21 cellular contexts compared by ENCODE assay signal in genomic region chr17:2948721-2949468, GRCh38.
A peak's percentile ranks its signal among the peaks of the same experiment; 100 is the strongest.
DNase-seq lines count a peak whose midpoint lies in the region; ATAC-seq, FAIRE-seq and TF ChIP-seq lines count a peak whose summit lies in the region.
"Had no signal": no experiment of that assay in that cellular context is flagged by ENCODE, and none has a peak within 500 bp of the region (broad histone marks: within the 10 kb centered on the region; RNA-seq: fewer than 3 reads in every experiment).

No MANE protein-coding gene starts in this region.

- in situ Hi-C loops in HepG2 (cut with HindIII; ENCODE audit: extremely low pct_ligation_motif_present, low pct_unique_long_range_greater_than_20kb) = no loop called here

- H3K79me2 ChIP-seq in H9 (ENCODE audit: insufficient read depth, low read length) (no peaks in the 10 kb centered on the region), HepG2 (ENCODE audit: insufficient read depth, low read length) (no peaks in the 10 kb centered on the region)

- no peak overlapping the region for H3K56ac ChIP-seq in H9 (ENCODE audit: insufficient read length, low read depth, low read length)

- TF ChIP-seq CTCF in H9 (conservative IDR thresholded peaks at IDR 0.05) (no peak), chondrocyte (IDR thresholded peaks at IDR 0.05) (no peak), HepG2 (CRISPR knock-in tag; IDR thresholded peaks at IDR 0.05) (no peak), omental fat pad (IDR thresholded peaks at IDR 0.05) (no peak)

- no CpG with 5 or more reads among the region's 19 CpGs for whole genome bisulfite sequencing in H9 (ENCODE audit: extremely low coverage, insufficient read length, low lambda C conversion rate)
- 49% methylated on average over 12 of the region's 19 CpGs for WGBS in HepG2 (ENCODE audit: low lambda C conversion rate)

- TF ChIP-seq EP300 in HepG2 (IDR thresholded peaks at IDR 0.05; ENCODE audit: low read depth in 2 of 2, low read length in 2 of 2) = no peak
- TF ChIP-seq EP300 in HepG2 (CRISPR knock-in tag; IDR thresholded peaks at IDR 0.05; ENCODE audit: borderline replicate concordance) = no peak

- POLR2A ChIA-PET in HepG2 (lab: Yijun Ruan, JAX) = no interaction called here

- no peak overlapping the region for H4K8ac ChIP-seq in H9 (replicated peaks; ENCODE audit: insufficient read length, low read depth, low read length)

- no peak overlapping the region for H2BK15ac ChIP-seq in H9 (ENCODE audit: low read depth, low read length)

- H4K5ac ChIP-seq in H9 (ENCODE audit: insufficient read length, low read depth, low read length) = no peak overlapping the region

- no peak overlapping the region for H2BK20ac ChIP-seq in H9 (ENCODE audit: low read depth, low read length, poor library complexity, severe bottlenecking)

- no peak overlapping the region; a peak in 2 of 7 replicates for H3K27ac Mint-ChIP-seq in H9
- no peak overlapping the region for H3K27ac Mint-ChIP-seq in chondrocyte (ENCODE audit: unreplicated experiment)
- peak overlapping the region; percentile 59 for H3K27ac Mint-ChIP-seq in stimulated activated naive B cell treated with anti-CD40 and anti-IgM and Interleukin-4, amounts not matched to agents 10 μg/mL and 1 μg/mL and 100 μg/mL, for 72 hours

- H3K4me3 Mint-ChIP-seq in H9 = no peak overlapping the region
- no peak overlapping the region for H3K4me3 Mint-ChIP-seq in chondrocyte (ENCODE audit: unreplicated experiment)
- no peak overlapping the region for H3K4me3 Mint-ChIP-seq in stimulated activated naive B cell treated with anti-CD40 and anti-IgM and Interleukin-4, amounts not matched to agents 10 μg/mL and 1 μg/mL and 100 μg/mL, for 72 hours
- H3K4me3 Mint-ChIP-seq: CD4-positive, alpha-beta T cell had no signal

- no peaks in the 10 kb centered on the region for H3K36me3 Mint-ChIP-seq in H9 (ENCODE audit: insufficient read depth in 1 of 3, low read depth in 3 of 3)
- H3K36me3 Mint-ChIP-seq in chondrocyte (ENCODE audit: low read depth) = no peaks in the 10 kb centered on the region
- H3K36me3 Mint-ChIP-seq in stimulated activated naive B cell treated with anti-CD40 and anti-IgM and Interleukin-4, amounts not matched to agents 10 μg/mL and 1 μg/mL and 100 μg/mL, for 72 hours = no peaks in the 10 kb centered on the region

- H4K20me1 ChIP-seq in H9 (ENCODE audit: control insufficient read depth, insufficient read depth, insufficient read length) (no peaks in the 10 kb centered on the region), HepG2 (ENCODE audit: insufficient read depth, low read length) (no peaks in the 10 kb centered on the region)

- peaks cover 0 to 6% of the 10 kb centered on the region in 2 experiments; a peak in 2 of 4 replicates for H3K4me1 Mint-ChIP-seq in H9
- H3K4me1 Mint-ChIP-seq in chondrocyte (ENCODE audit: low read depth) = peaks cover 4% of the 10 kb centered on the region
- H3K4me1 Mint-ChIP-seq in stimulated activated naive B cell treated with anti-CD40 and anti-IgM and Interleukin-4, amounts not matched to agents 10 μg/mL and 1 μg/mL and 100 μg/mL, for 72 hours = peaks cover 0 to 2% of the 10 kb centered on the region in 2 donors

- FAIRE-seq in HepG2 (lab: Jason Lieb, UNC) = no peak
- FAIRE-seq: A204.1 had no signal

- H2BK120ac ChIP-seq in H9 (ENCODE audit: low read depth, low read length, poor library complexity, severe bottlenecking) = no peak overlapping the region

- H3K27me3 ChIP-seq in H9 (ENCODE audit: insufficient read depth, low read length) = no peaks in the 10 kb centered on the region; the same call in 1 of the 2 replicates
- no peaks in the 10 kb centered on the region for H3K27me3 ChIP-seq in HepG2 (ENCODE audit: control insufficient read depth in 1 of 2, insufficient read depth in 2 of 2, low read length in 2 of 2)

- TF ChIP-seq POLR2A in HepG2 (IDR thresholded peaks at IDR 0.05; ENCODE audit: insufficient read depth in 1 of 2, low read depth in 2 of 2, low read length in 2 of 2) = no peak

- no peak for TF ChIP-seq RAD21 in HepG2 (CRISPR knock-in tag; IDR thresholded peaks at IDR 0.05)

- H3K14ac ChIP-seq in H9 (ENCODE audit: insufficient read depth, low read length) = no peak overlapping the region

- H3K4me2 ChIP-seq in H9 (ENCODE audit: insufficient read depth, insufficient read length, low read length) (no peak overlapping the region), HepG2 (ENCODE audit: low read depth, low read length) (no peak overlapping the region)

- ATAC-seq in HepG2 = no peak
- no peak for ATAC-seq in stimulated activated naive B cell treated with anti-CD40 and anti-IgM and Interleukin-4, amounts not matched to agents 10 μg/mL and 1 μg/mL and 100 μg/mL, for 72 hours (replicated peaks)
- no peak for ATAC-seq in GM18907 (IDR thresholded peaks at IDR 0.05; ENCODE audit: unreplicated experiment)
- no peak for ATAC-seq in omental fat pad (ENCODE audit: low FRiP score)

- H3K27ac ChIP-seq in H9 (ENCODE audit: insufficient read length, low read depth, low read length) (no peak overlapping the region), HepG2 (ENCODE audit: extremely low read length, insufficient read depth, low read length) (no peak overlapping the region)
- H3K27ac ChIP-seq: GM23248 had no signal

- BruUV-seq in HepG2 (replicated peaks; lab: Mats Ljungman, UMichigan) = no TSS peak

- no peaks in the 10 kb centered on the region for H3K23me2 ChIP-seq in H9 (ENCODE audit: insufficient read length, low read depth, low read length, poor library complexity, severe bottlenecking)

- H4K91ac ChIP-seq in H9 (ENCODE audit: insufficient read length, low read depth, low read length) = no peak overlapping the region

- CTCF ChIA-PET in HepG2 (lab: Yijun Ruan, JAX; ENCODE audit: low intra/inter-chr PET ratio, low total read pairs) = no interaction called here

- H3K4me1 ChIP-seq in H9 (ENCODE audit: insufficient read depth, low read length) (no peaks in the 10 kb centered on the region), HepG2 (ENCODE audit: insufficient read depth, low read length) (peaks cover 19% of the 10 kb centered on the region)
- H3K4me1 ChIP-seq: Caco-2 had no signal

- H2AFZ ChIP-seq in H9 (ENCODE audit: low read length) (no peak overlapping the region), HepG2 (ENCODE audit: low read length) (no peak overlapping the region)
- H2AFZ ChIP-seq: GM23248 had no signal

- H3K79me1 ChIP-seq in H9 (ENCODE audit: insufficient read depth, low read depth, low read length, poor library complexity, severe bottlenecking) = no peaks in the 10 kb centered on the region

- intact Hi-C loops in HepG2 (cut with micrococcal nuclease; ENCODE audit: unreplicated experiment) = no loop called here

- H2BK12ac ChIP-seq in H9 (ENCODE audit: insufficient read length, low read depth, low read length) = no peak overlapping the region

- no peak overlapping the region for H3K18ac ChIP-seq in H9 (ENCODE audit: insufficient read length, low read depth, low read length)

- DNase-seq in H9 = peak; percentile 25
- peak; percentile 39 for DNase-seq in chondrocyte (ENCODE audit: low spot score)
- no peak for DNase-seq in HepG2 (ENCODE audit: low spot score)
- DNase-seq in stimulated activated naive B cell treated with anti-CD40 and anti-IgM and Interleukin-4, amounts not matched to agents 10 μg/mL and 1 μg/mL and 100 μg/mL, for 72 hours = no peak
- DNase-seq in activated CD4-positive, alpha-beta T cell treated with anti-CD3 and anti-CD28 coated beads for 1 hour = no peak
- DNase-seq in omental fat pad (ENCODE audit: low spot score) = no peak
- DNase-seq: Caco-2; CD4-positive, alpha-beta T cell; DMS153; GF-D8; KBM-7; MV-4-11; NCI-H1694 treated with DMSO at 0.1 percent for 48 hours; NCI-H2107; NCI-H524; NCI-H82; OCI-M1; SIG-M5 had no signal

- H3K36me3 ChIP-seq in HepG2 (replicated peaks in 1 of 2; ENCODE audit: control insufficient read depth in 1 of 2, insufficient read depth in 2 of 2, low read length in 2 of 2) = no peaks in the 10 kb centered on the region

- H3K9me3 ChIP-seq in H9 (ENCODE audit: control insufficient read depth, low read depth, low read length) (no peaks in the 10 kb centered on the region), HepG2 (ENCODE audit: low read length) (no peaks in the 10 kb centered on the region)
- H3K9me3 ChIP-seq: Caco-2 had no signal

- no peak overlapping the region for H2BK5ac ChIP-seq in H9 (ENCODE audit: insufficient read length, low read length)

- no peak overlapping the region for H3K4ac ChIP-seq in H9 (ENCODE audit: low read depth, low read length)

- no peak overlapping the region for H2AK5ac ChIP-seq in H9 (ENCODE audit: insufficient read length, low read length)

- no peak overlapping the region for H3T11ph ChIP-seq in H9 (ENCODE audit: low read length)

- H3K9me3 Mint-ChIP-seq in H9 (no peaks in the 10 kb centered on the region; a peak in 1 of 5 replicates), chondrocyte (ENCODE audit: low read depth) (no peaks in the 10 kb centered on the region)
- no peaks in the 10 kb centered on the region for H3K9me3 Mint-ChIP-seq in stimulated activated naive B cell treated with anti-CD40 and anti-IgM and Interleukin-4, amounts not matched to agents 10 μg/mL and 1 μg/mL and 100 μg/mL, for 72 hours
- H3K9me3 Mint-ChIP-seq: CD4-positive, alpha-beta T cell had no signal

- H3K27me3 Mint-ChIP-seq in H9 (ENCODE audit: low read depth) (no peaks in the 10 kb centered on the region), chondrocyte (ENCODE audit: low read depth) (no peaks in the 10 kb centered on the region)
- H3K27me3 Mint-ChIP-seq in stimulated activated naive B cell treated with anti-CD40 and anti-IgM and Interleukin-4, amounts not matched to agents 10 μg/mL and 1 μg/mL and 100 μg/mL, for 72 hours = peaks cover 0 to 8% of the 10 kb centered on the region in 2 donors
- H3K27me3 Mint-ChIP-seq: CD4-positive, alpha-beta T cell had no signal

- no peak overlapping the region for H3K23ac ChIP-seq in H9 (ENCODE audit: insufficient read length, low read depth, low read length)

- H3K4me3 ChIP-seq in HepG2 (replicated peaks in 1 of 3; ENCODE audit: insufficient read depth in 1 of 3, low read depth in 2 of 3, low read length in 3 of 3) = no peak overlapping the region
- H3K4me3 ChIP-seq: GM23248 had no signal

- H3K9ac ChIP-seq in H9 (ENCODE audit: extremely low read depth, insufficient read length, low read length) (no peak overlapping the region), HepG2 (ENCODE audit: insufficient read depth, low read depth, low read length) (no peak overlapping the region)
- H3K9ac ChIP-seq: GM23248 had no signal

TF ChIP-seq in HepG2, 621 proteins besides CTCF, POLR2A, EP300 and RAD21:
- TF ChIP-seq HNRNPH1 (optimal IDR thresholded peaks at IDR 0.05; ENCODE audit: low read depth, low read length) (no peak), ZKSCAN8 (CRISPR knock-in tag; IDR thresholded peaks at IDR 0.05; ENCODE audit: borderline replicate concordance) (peak; percentile 91)

Comparison
In these comparisons a context has a peak if more than half of its experiments do, and no peak if none do; other contexts are left out.
1. DNase-seq: peak in H9 (single experiment) and chondrocyte (single experiment); none in HepG2 (single experiment), stimulated activated naive B cell treated with anti-CD40 and anti-IgM and Interleukin-4, amounts not matched to agents 10 μg/mL and 1 μg/mL and 100 μg/mL, for 72 hours (single experiment), activated CD4-positive, alpha-beta T cell treated with anti-CD3 and anti-CD28 coated beads for 1 hour (single experiment) and omental fat pad (single experiment).